ENCODE assay signal across 2 cellular contexts in genomic region chr9:4796988-4797956, GRCh38.
TF ChIP-seq lines count a peak whose summit lies in the region.

No MANE protein-coding gene starts in this region.

TF ChIP-seq in GM12891, 5 proteins besides CTCF, POLR2A, EP300 and RAD21 (continued from another document):
- no peak for TF ChIP-seq PAX5 (IDR thresholded peaks at IDR 0.05; ENCODE audit: insufficient read depth, low read length, severe bottlenecking)
- TF ChIP-seq POLR2AphosphoS5 (IDR thresholded peaks at IDR 0.05; ENCODE audit: low read depth, low read length): no peak
- TF ChIP-seq TAF1 (IDR thresholded peaks at IDR 0.05; ENCODE audit: low read depth, low read length): no peak
- TF ChIP-seq POU2F2 (IDR thresholded peaks at IDR 0.05; ENCODE audit: low read depth, low read length): no peak

TF ChIP-seq in H1, 55 proteins besides CTCF, POLR2A, EP300 and RAD21 (continued from another document):
- peak; percentile 92 for TF ChIP-seq TEAD4 (IDR thresholded peaks at IDR 0.05; ENCODE audit: low read depth, low read length)
